8 cellular contexts compared by ENCODE assay signal in the genomic region with DNA sequence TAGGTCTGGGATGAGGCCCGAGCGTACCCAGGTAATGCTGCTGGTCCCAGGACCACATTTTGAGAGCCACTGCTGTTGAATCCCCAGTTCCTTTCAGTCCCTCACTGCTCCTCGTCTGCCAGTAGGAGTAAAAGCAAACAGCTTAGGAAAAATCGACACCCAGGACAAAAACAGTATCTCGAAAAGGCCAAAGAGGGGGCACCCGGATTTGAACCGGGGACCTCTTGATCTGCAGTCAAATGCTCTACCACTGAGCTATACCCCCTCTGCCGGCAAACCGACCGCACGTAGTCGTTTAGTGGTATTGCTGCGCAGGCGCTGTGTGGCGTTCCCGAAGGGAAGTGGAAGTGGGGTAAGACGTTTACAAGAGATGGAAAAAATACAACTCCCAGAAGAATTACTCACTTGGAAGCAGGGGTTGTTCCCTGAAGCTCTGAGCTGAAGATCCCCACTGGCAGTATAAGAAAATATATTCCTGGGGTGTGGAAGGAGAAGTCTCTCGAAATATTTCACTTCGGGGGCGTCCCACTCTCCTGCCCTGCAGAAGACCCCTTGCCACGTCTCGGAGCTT. TPM values are rescaled to one million over a fixed set of nuclear protein-coding genes. Genes with fewer than 3 reads are reported as not detected.
DNase-seq lines count a peak whose midpoint lies in the region; ATAC-seq and TF ChIP-seq lines count a peak whose summit lies in the region.

No MANE protein-coding gene starts in this region.

- peak overlapping the region; percentile 94 for H3K27ac Mint-ChIP-seq in activated naive CD4-positive, alpha-beta T cell treated with anti-CD3 and anti-CD28 coated beads, Interleukin-2, amount 10 ng/mL, durations not matched to agents 7 days and 5 days

- H3K27me3 Mint-ChIP-seq in activated naive CD4-positive, alpha-beta T cell treated with anti-CD3 and anti-CD28 coated beads, Interleukin-2, amount 10 ng/mL, durations not matched to agents 7 days and 5 days: peaks cover 83% of the 10 kb centered on the region

- H3K27me3 ChIP-seq in gastroesophageal sphincter (peaks cover 29% of the 10 kb centered on the region), neuron (ENCODE audit: insufficient read depth, low read length) (peaks cover 32% of the 10 kb centered on the region), stomach (peaks cover 0 to 33% (median 23%) of the 10 kb centered on the region in 3 donors)

- H3K4me1 ChIP-seq in gastroesophageal sphincter (peaks cover 0 to 47% (median 20%) of the 10 kb centered on the region in 3 donors), neuron (ENCODE audit: insufficient read depth, low read length) (peaks cover 16% of the 10 kb centered on the region), stomach (peaks cover 21 to 42% (median 32%) of the 10 kb centered on the region in 4 donors)

- H3K9me3 ChIP-seq in gastroesophageal sphincter (no peaks in the 10 kb centered on the region), neuron (ENCODE audit: low read length) (no peaks in the 10 kb centered on the region), stomach (no peaks in the 10 kb centered on the region)

- TF ChIP-seq EP300 in gastroesophageal sphincter (IDR thresholded peaks at IDR 0.05): no peak
- TF ChIP-seq EP300 in stomach (IDR thresholded peaks at IDR 0.05): no peak

- peaks cover 38% of the 10 kb centered on the region for H3K4me1 Mint-ChIP-seq in activated naive CD4-positive, alpha-beta T cell treated with anti-CD3 and anti-CD28 coated beads, Interleukin-2, amount 10 ng/mL, durations not matched to agents 7 days and 5 days

- CTCF ChIA-PET in activated naive CD4-positive, alpha-beta T cell treated with anti-CD3 and anti-CD28 coated beads, Interleukin-2, amount 10 ng/mL, durations not matched to agents 7 days and 5 days (lab: Charles Lee): interaction anchor here (0.5 to 4.1 kb wide), 33 partner anchors 10 to 477 kb away, joined by 3 to 144 read pairs (median 5); a partner anchor contains a TSS

- no peaks in the 10 kb centered on the region for H3K36me3 ChIP-seq in gastroesophageal sphincter
- H3K36me3 ChIP-seq in neuron (ENCODE audit: insufficient read depth, low read length): no peaks in the 10 kb centered on the region
- H3K36me3 ChIP-seq in stomach: no peaks in the 10 kb centered on the region

- intact Hi-C loops in stomach (cut with DNase I; ENCODE audit: low total_unique reads): loop anchor here (5.0 kb wide), 2 partner anchors 81 to 171 kb away; no protein-coding TSS in a partner anchor

- peak; percentile 45 for ATAC-seq in GM21786 (IDR thresholded peaks at IDR 0.05; ENCODE audit: unreplicated experiment)
- peak; percentile 87 for ATAC-seq in gastroesophageal sphincter

- H3K27ac ChIP-seq in gastroesophageal sphincter: peak overlapping the region; percentile 62 to 90 (median 86)
- H3K27ac ChIP-seq in stomach: peak overlapping the region; percentile 77 to 96 (median 90)

- no peak for TF ChIP-seq POLR2A in gastroesophageal sphincter (IDR thresholded peaks at IDR 0.05)
- no peak for TF ChIP-seq POLR2A in stomach (IDR thresholded peaks at IDR 0.05)

- DNase-seq in COLO829 (ENCODE audit: low spot score): peak; percentile 85
- peak; percentile 89 for DNase-seq in NAMALWA (ENCODE audit: low spot score)
- DNase-seq in SK-N-DZ (ENCODE audit: low spot score): peak; percentile 90
- DNase-seq in activated naive CD4-positive, alpha-beta T cell treated with anti-CD3 and anti-CD28 coated beads, Interleukin-2, amount 10 ng/mL, durations not matched to agents 7 days and 5 days: peak; percentile 94
- DNase-seq in stomach: peak; percentile 95

- peak overlapping the region; percentile 90 for H2AFZ ChIP-seq in neuron (ENCODE audit: low read depth, low read length)

- no peaks in the 10 kb centered on the region for H3K9me3 Mint-ChIP-seq in activated naive CD4-positive, alpha-beta T cell treated with anti-CD3 and anti-CD28 coated beads, Interleukin-2, amount 10 ng/mL, durations not matched to agents 7 days and 5 days

- H3K4me3 ChIP-seq in gastroesophageal sphincter: peak overlapping the region; percentile 49 to 67
- peak overlapping the region; percentile 69 for H3K4me3 ChIP-seq in neuron (ENCODE audit: low read length)
- peak overlapping the region; percentile 58 to 96 (median 66) for H3K4me3 ChIP-seq in stomach

- H3K4me3 Mint-ChIP-seq in activated naive CD4-positive, alpha-beta T cell treated with anti-CD3 and anti-CD28 coated beads, Interleukin-2, amount 10 ng/mL, durations not matched to agents 7 days and 5 days: peak overlapping the region; percentile 90

- TF ChIP-seq CTCF in gastroesophageal sphincter (IDR thresholded peaks at IDR 0.05) (peak in 3 of 4 experiments; percentile 18 to 49 (median 27)), stomach (IDR thresholded peaks at IDR 0.05) (no peak)

- H3K36me3 Mint-ChIP-seq in activated naive CD4-positive, alpha-beta T cell treated with anti-CD3 and anti-CD28 coated beads, Interleukin-2, amount 10 ng/mL, durations not matched to agents 7 days and 5 days: peaks cover 9% of the 10 kb centered on the region

- 0% methylated on average over 19 to 20 of the region's 22 CpGs for WGBS in gastroesophageal sphincter (ENCODE audit: low coverage in 1 of 2), 2 donors
- WGBS in stomach, 5 donors: 0 to 1% (median 0%) methylated on average over 22 of the region's 22 CpGs

RNA-seq across cellular contexts. Expression of a gene that starts 2.2 kb away (rescaled TPM):
- polyA plus RNA-seq in SK-N-DZ (2014; cell fraction: cytosol; rRNA removed): not detected in 2 replicates
- 0.85 TPM in 1 of 2 replicates, not detected in the other for polyA plus RNA-seq in SK-N-DZ (2014; cell fraction: nucleus; rRNA removed)
- total RNA-seq in gastroesophageal sphincter (10 to 100 TPM in 3 of 4 donors, 1 to 10 TPM in 1; 5.5 to 21.6 (median 17.4) TPM), stomach (10 to 100 TPM in 2 of 5 donors, 1 to 10 TPM in 2, under 1 TPM in 1; 0.58 to 77.2 (median 8.4) TPM)
- 1 to 10 TPM; 1.7 to 4.6 (median 2.1) TPM for polyA plus RNA-seq in stomach

RNA-seq across cellular contexts. Expression of a gene that starts 12.3 kb away (rescaled TPM):
- polyA plus RNA-seq in SK-N-DZ (2014; cell fraction: cytosol; rRNA removed): not detected in 2 replicates
- not detected in 2 replicates for polyA plus RNA-seq in SK-N-DZ (2014; cell fraction: nucleus; rRNA removed)
- total RNA-seq in gastroesophageal sphincter: not detected
- not detected for total RNA-seq in stomach
- polyA plus RNA-seq in stomach: not detected

RNA-seq across cellular contexts. Expression of a gene that starts 43.8 kb away (rescaled TPM):
- 5.6 and 6.7 TPM in 2 replicates for polyA plus RNA-seq in SK-N-DZ (2014; cell fraction: cytosol; rRNA removed)
- 21.1 and 23.7 TPM in 2 replicates for polyA plus RNA-seq in SK-N-DZ (2014; cell fraction: nucleus; rRNA removed)
- total RNA-seq in gastroesophageal sphincter: 1 to 10 TPM; 3.6 to 7.9 (median 5.9) TPM
- total RNA-seq in stomach: 10 to 100 TPM in 2 of 5 donors, 1 to 10 TPM in 3; 4.2 to 57.2 (median 8.9) TPM
- polyA plus RNA-seq in stomach: 1 to 10 TPM; 2.4 to 2.7 (median 2.7) TPM

RNA-seq across cellular contexts. Expression of a gene that starts 46.5 kb away (rescaled TPM):
- 4,397 and 4,496 TPM in 2 replicates for polyA plus RNA-seq in SK-N-DZ (2014; cell fraction: cytosol; rRNA removed)
- 2,609 and 3,563 TPM in 2 replicates for polyA plus RNA-seq in SK-N-DZ (2014; cell fraction: nucleus; rRNA removed)
- 1,000 to 10,000 TPM; 1,562 to 3,160 (median 2,477) TPM for total RNA-seq in gastroesophageal sphincter
- 1,000 to 10,000 TPM; 1,114 to 2,498 (median 1,672) TPM for total RNA-seq in stomach
- polyA plus RNA-seq in stomach: 1,000 to 10,000 TPM; 3,254 to 4,546 (median 3,773) TPM

Comparison
In these comparisons a context has a peak if more than half of its experiments do, and no peak if none do; other contexts are left out.
1. Peak in every context shown above with its lines: DNase-seq, ATAC-seq, H3K4me3 ChIP-seq and H3K27ac ChIP-seq.
2. CTCF ChIP-seq: peak in gastroesophageal sphincter (3 of 4); none in stomach (0 of 7).